ENCODE assay signal across 9 cellular contexts in the genomic region with DNA sequence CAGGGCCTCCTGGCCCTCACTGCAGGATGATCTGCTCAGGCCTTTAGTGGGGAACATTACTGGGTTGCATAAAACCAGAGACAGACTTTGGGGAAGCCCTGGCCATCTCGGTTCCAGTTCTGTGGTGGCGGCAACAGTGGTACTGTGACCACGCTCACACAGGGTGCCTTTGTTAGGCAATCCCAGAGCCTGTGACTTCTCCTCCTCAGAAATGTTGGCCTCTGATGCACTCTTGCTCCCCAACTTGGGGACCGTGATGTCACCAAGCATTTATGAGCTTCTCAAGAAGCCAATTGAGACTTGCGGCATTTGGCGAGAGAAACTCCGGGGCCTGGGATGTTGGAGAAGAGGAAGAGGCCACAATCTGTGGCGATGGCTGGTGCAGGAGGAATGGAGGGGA.
DNase-seq lines count a peak whose midpoint lies in the region; ATAC-seq and TF ChIP-seq lines count a peak whose summit lies in the region.
"Had no signal": no experiment of that assay in that cellular context is flagged by ENCODE, and none has a peak within 500 bp of the region (broad histone marks: within the 10 kb centered on the region; RNA-seq: fewer than 3 reads in every experiment).

No MANE protein-coding gene starts in this region.

- H3K4me3 ChIP-seq in left lung (no peak overlapping the region), skin epidermis (no peak overlapping the region)
- no peak overlapping the region for H3K4me3 ChIP-seq in CD8-positive, alpha-beta T cell (ENCODE audit: low read depth, low read length)

- no peaks in the 10 kb centered on the region for H3K9me3 Mint-ChIP-seq in CD8-positive, alpha-beta T cell

- H3K4me3 Mint-ChIP-seq in CD8-positive, alpha-beta T cell = no peak overlapping the region
- H3K4me3 Mint-ChIP-seq: activated CD8-positive, alpha-beta memory T cell treated with anti-CD3 and anti-CD28 coated beads, Interleukin-2, amount 10 ng/mL, durations not matched to agents 7 days and 5 days had no signal

- H3K4me1 ChIP-seq in left lung = peaks cover 12 to 23% of the 10 kb centered on the region in 2 donors
- no peaks in the 10 kb centered on the region for H3K4me1 ChIP-seq in CD8-positive, alpha-beta T cell (ENCODE audit: insufficient read depth, low read length)

- POLR2A ChIA-PET in CD8-positive, alpha-beta T cell (lab: Charles Lee) = no interaction called here

- H3K27ac Mint-ChIP-seq in CD8-positive, alpha-beta T cell = no peak overlapping the region
- H3K27ac Mint-ChIP-seq: activated CD8-positive, alpha-beta memory T cell treated with anti-CD3 and anti-CD28 coated beads, Interleukin-2, amount 10 ng/mL, durations not matched to agents 7 days and 5 days had no signal

- no peaks in the 10 kb centered on the region for H3K27me3 ChIP-seq in left lung
- H3K27me3 ChIP-seq in CD8-positive, alpha-beta T cell (ENCODE audit: insufficient read depth, low read length) = no peaks in the 10 kb centered on the region

- intact Hi-C loops in left lung (cut with DNase I) = no loop called here
- intact Hi-C loops in CD8-positive, alpha-beta T cell (cut with DNase I, micrococcal nuclease) = no loop called here

- peak in 1 of 2 donors; percentile 44 for DNase-seq in left lung
- DNase-seq in KG1 (lab: John Stamatoyannopoulos, UW) = no peak
- DNase-seq in CD8-positive, alpha-beta T cell = no peak
- DNase-seq in 8988T = no peak
- DNase-seq: activated CD8-positive, alpha-beta memory T cell treated with anti-CD3 and anti-CD28 coated beads, Interleukin-2, amount 10 ng/mL, durations not matched to agents 7 days and 5 days had no signal

- TF ChIP-seq CTCF in left lung (IDR thresholded peaks at IDR 0.05) = no peak
- no peak for TF ChIP-seq CTCF in CD8-positive, alpha-beta T cell (IDR thresholded peaks at IDR 0.05)

- no peaks in the 10 kb centered on the region for H3K4me1 Mint-ChIP-seq in CD8-positive, alpha-beta T cell (ENCODE audit: low read depth)
- H3K4me1 Mint-ChIP-seq: activated CD8-positive, alpha-beta memory T cell treated with anti-CD3 and anti-CD28 coated beads, Interleukin-2, amount 10 ng/mL, durations not matched to agents 7 days and 5 days had no signal

- CTCF ChIA-PET in CD8-positive, alpha-beta T cell (lab: Charles Lee) = interaction anchor here (1.1 kb wide), 1 partner anchor 32 kb away, joined by 3 read pairs; no protein-coding TSS in a partner anchor

- ATAC-seq in GM19025 (IDR thresholded peaks at IDR 0.05; ENCODE audit: low read depth, unreplicated experiment) (peak; percentile 65), left lung (peak; percentile 17), GM21360 (IDR thresholded peaks at IDR 0.05; ENCODE audit: unreplicated experiment) (no peak)
- no peak for ATAC-seq in CD8-positive, alpha-beta T cell
- ATAC-seq: activated CD8-positive, alpha-beta memory T cell treated with anti-CD3 and anti-CD28 coated beads, Interleukin-2, amount 10 ng/mL, durations not matched to agents 7 days and 5 days had no signal

- peak overlapping the region; percentile 92 for H3K27ac ChIP-seq in angular gyrus (ENCODE audit: low read depth, low read length)
- peak overlapping the region; percentile 42 to 82 for H3K27ac ChIP-seq in left lung
- peak overlapping the region in 17 of 21 experiments; percentile 31 to 83 (median 67) for H3K27ac ChIP-seq in skin epidermis
- H3K27ac ChIP-seq in CD8-positive, alpha-beta T cell (ENCODE audit: low read depth, low read length) = no peak overlapping the region

- H3K9me3 ChIP-seq in left lung = no peaks in the 10 kb centered on the region
- no peaks in the 10 kb centered on the region for H3K9me3 ChIP-seq in CD8-positive, alpha-beta T cell (ENCODE audit: low read length)

- no peaks in the 10 kb centered on the region for H3K36me3 ChIP-seq in left lung
- H3K36me3 ChIP-seq in CD8-positive, alpha-beta T cell (ENCODE audit: insufficient read depth, low read length) = no peaks in the 10 kb centered on the region

- no peaks in the 10 kb centered on the region for H3K27me3 Mint-ChIP-seq in CD8-positive, alpha-beta T cell (ENCODE audit: low read depth)
- H3K27me3 Mint-ChIP-seq: activated CD8-positive, alpha-beta memory T cell treated with anti-CD3 and anti-CD28 coated beads, Interleukin-2, amount 10 ng/mL, durations not matched to agents 7 days and 5 days had no signal

- no peaks in the 10 kb centered on the region for H3K36me3 Mint-ChIP-seq in CD8-positive, alpha-beta T cell
- H3K36me3 Mint-ChIP-seq: activated CD8-positive, alpha-beta memory T cell treated with anti-CD3 and anti-CD28 coated beads, Interleukin-2, amount 10 ng/mL, durations not matched to agents 7 days and 5 days had no signal

Comparison
In these comparisons a context has a peak if more than half of its experiments do, and no peak if none do; other contexts are left out.
1. ATAC-seq: peak in GM19025 (single experiment) and left lung (single experiment); none in GM21360 (single experiment) and CD8-positive, alpha-beta T cell (single experiment).